ENCODE assay signal across 9 cellular contexts in genomic region chr9:69173891-69174644, GRCh38. TPM values are rescaled to one million over a fixed set of nuclear protein-coding genes. Genes with fewer than 3 reads are reported as not detected.
A peak's percentile ranks its signal among the peaks of the same experiment; 100 is the strongest.
DNase-seq lines count a peak whose midpoint lies in the region; TF ChIP-seq lines count a peak whose summit lies in the region.
"Had no signal": no experiment of that assay in that cellular context is flagged by ENCODE, and none has a peak within 500 bp of the region (broad histone marks: within the 10 kb centered on the region; RNA-seq: fewer than 3 reads in every experiment).

Gene TJP2 (plus strand): TSS chr9:69174277. CDS start chr9:69174373, 96 bp downstream.

- TF ChIP-seq POLR2A in esophagus squamous epithelium (IDR thresholded peaks at IDR 0.05) = peak in 1 of 4 donors; percentile 20

- POLR2A ChIA-PET in HEK293 (lab: Yijun Ruan, JAX) = interaction anchor here (0.6 to 1.2 kb wide), 4 partner anchors 13 to 53 kb away, joined by 3 to 5 read pairs (median 4); no protein-coding TSS in a partner anchor

- H3K36me3 ChIP-seq in HEK293 (ENCODE audit: control insufficient read depth in 2 of 2, insufficient read depth in 1 of 2, low read length in 2 of 2) (no peaks in the 10 kb centered on the region), esophagus squamous epithelium (no peaks in the 10 kb centered on the region), muscle layer of colon (ENCODE audit: insufficient read depth, low read length) (no peaks in the 10 kb centered on the region)

- CTCF ChIA-PET in HEK293 (lab: Yijun Ruan, JAX) = interaction anchor here (0.6 to 2.3 kb wide), 5 partner anchors 16 to 52 kb away, joined by 3 to 7 read pairs (median 3); no protein-coding TSS in a partner anchor

- intact Hi-C loops in esophagus squamous epithelium (cut with DNase I) = no loop called here

- peak within 1 kb of the TSS; percentile 15 for H3K9ac ChIP-seq in muscle layer of colon (ENCODE audit: low read length)

- H3K4me3 ChIP-seq in HEK293 (ENCODE audit: low read depth, low read length) (peak within 1 kb of the TSS; percentile 49), esophagus squamous epithelium (peak within 1 kb of the TSS; percentile 60 to 86 (median 62)), muscle layer of colon (ENCODE audit: low read depth in 1 of 2, low read length in 2 of 2) (peak within 1 kb of the TSS; percentile 73 to 86)

- DNase-seq in NCI-H1105 treated with DMSO at 0.1 percent for 48 hours (lab: John Stamatoyannopoulos, UW) = peak; percentile 28
- DNase-seq in NCI-H1105 (lab: John Stamatoyannopoulos, UW) = no peak
- peak; percentile 18 for DNase-seq in NCI-H1092 (lab: John Stamatoyannopoulos, UW)
- peak; percentile 47 for DNase-seq in activated T-cell treated with anti-CD3 and anti-CD28 coated beads for 48 hours (ENCODE audit: low read depth)
- no peak for DNase-seq in esophagus squamous epithelium (lab: John Stamatoyannopoulos, UW)
- DNase-seq in substantia nigra (lab: John Stamatoyannopoulos, UW) = peak in 47 of 49 donors; percentile 25 to 94 (median 75)

- peak within 1 kb of the TSS; percentile 63; the same call in 1 of the 2 replicates for H3K27ac ChIP-seq in HEK293 (ENCODE audit: extremely low read depth, low read depth, low read length)
- peak within 1 kb of the TSS; percentile 65 to 83 (median 79) for H3K27ac ChIP-seq in esophagus squamous epithelium
- H3K27ac ChIP-seq in muscle layer of colon (ENCODE audit: low read depth, low read length) = peak within 1 kb of the TSS; percentile 61
- peak within 1 kb of the TSS; percentile 86 for H3K27ac ChIP-seq in substantia nigra (ENCODE audit: low read depth, low read length, poor library complexity, severe bottlenecking)
- H3K27ac ChIP-seq: 22Rv1 had no signal

- H3K9me3 ChIP-seq in HEK293 (ENCODE audit: control insufficient read depth, insufficient read depth, low read depth, low read length) = no peaks in the 10 kb centered on the region
- H3K9me3 ChIP-seq in esophagus squamous epithelium = no peaks in the 10 kb centered on the region
- H3K9me3 ChIP-seq in muscle layer of colon (ENCODE audit: low read length) = no peaks in the 10 kb centered on the region

- H3K4me1 ChIP-seq in HEK293 (ENCODE audit: control insufficient read depth, insufficient read depth, low read length) (peaks cover 22% of the 10 kb centered on the region), esophagus squamous epithelium (peaks cover 19 to 68% (median 27%) of the 10 kb centered on the region in 3 donors), muscle layer of colon (ENCODE audit: insufficient read depth, low read length) (peaks cover 6% of the 10 kb centered on the region)

- TF ChIP-seq CTCF in HEK293 (tag by site-specific recombination; IDR thresholded peaks at IDR 0.05) = no peak
- TF ChIP-seq CTCF in esophagus squamous epithelium (IDR thresholded peaks at IDR 0.05) = no peak

- H3K27me3 ChIP-seq in esophagus squamous epithelium = no peaks in the 10 kb centered on the region
- H3K27me3 ChIP-seq in muscle layer of colon (ENCODE audit: control insufficient read depth in 1 of 2, insufficient read depth in 2 of 2, low read length in 2 of 2) = no peaks in the 10 kb centered on the region

- WGBS in esophagus squamous epithelium, 2 donors = 1% methylated on average over 20 of the region's 95 CpGs; no CpG with 5 or more reads in 1 of the 2 donors

TF ChIP-seq in HEK293, 187 proteins besides CTCF, POLR2A, EP300 and RAD21 (continues in another document):
- TF ChIP-seq ZNF391 (tag by site-specific recombination; IDR thresholded peaks at IDR 0.05; ENCODE audit: borderline replicate concordance, low read depth) = no peak
- TF ChIP-seq GLIS2 (tag by site-specific recombination; IDR thresholded peaks at IDR 0.05) = peak; percentile 71
- peak; percentile 53; the same call in 1 of the 2 replicates for TF ChIP-seq HOXC10 (CRISPR knock-in tag; IDR thresholded peaks at IDR 0.05)
- peak; percentile 18; the same call in 1 of the 2 replicates for TF ChIP-seq SP7 (tag by site-specific recombination; IDR thresholded peaks at IDR 0.05)
- TF ChIP-seq ZBTB10 (tag by site-specific recombination; IDR thresholded peaks at IDR 0.05) = peak; percentile 51
- TF ChIP-seq ZFHX2 (tag by site-specific recombination; conservative IDR thresholded peaks at IDR 0.05) = peak; percentile 82
- TF ChIP-seq SP3 (tag by site-specific recombination; IDR thresholded peaks at IDR 0.05) = peak; percentile 33
- TF ChIP-seq ELK4 (IDR thresholded peaks at IDR 0.05; ENCODE audit: borderline replicate concordance, low read depth, low read length) = no peak
- TF ChIP-seq ZNF449 (tag by site-specific recombination; IDR thresholded peaks at IDR 0.05) = peak; percentile 55; the same call in 1 of the 2 replicates
- peak; percentile 35; the same call in 1 of the 2 replicates for TF ChIP-seq KLF1 (tag by site-specific recombination; IDR thresholded peaks at IDR 0.05)
- peak; percentile 66; the same call in 1 of the 2 replicates for TF ChIP-seq MYNN (tag by site-specific recombination; IDR thresholded peaks at IDR 0.05; ENCODE audit: borderline replicate concordance)
- TF ChIP-seq ZNF560 (tag by site-specific recombination; IDR thresholded peaks at IDR 0.05; ENCODE audit: borderline replicate concordance) = no peak
- TF ChIP-seq ZNF174 (tag by site-specific recombination; IDR thresholded peaks at IDR 0.05) = no peak
- TF ChIP-seq GLIS1 (tag by site-specific recombination; IDR thresholded peaks at IDR 0.05) = 0 out of 2 replicates have a peak, but pooled peaks have one; percentile 7
- TF ChIP-seq KLF9 (tag by site-specific recombination; IDR thresholded peaks at IDR 0.05; ENCODE audit: low read depth) = peak; percentile 57
- no peak for TF ChIP-seq ZNF704 (tag by site-specific recombination; IDR thresholded peaks at IDR 0.05)
- TF ChIP-seq ZBTB26 (tag by site-specific recombination; optimal IDR thresholded peaks at IDR 0.05) = peak; percentile 86
- TF ChIP-seq ZIC2 (tag by site-specific recombination; IDR thresholded peaks at IDR 0.05) = peak; percentile 43; the same call in 1 of the 2 replicates
- 0 out of 2 replicates have a peak, but pooled peaks have one; percentile 25 for TF ChIP-seq ZEB2 (tag by site-specific recombination; IDR thresholded peaks at IDR 0.05)

RNA-seq across cellular contexts. Expression of gene TJP2, which starts in this region (rescaled TPM):
- 100 to 1,000 TPM; 101 to 301 (median 152) TPM for total RNA-seq in esophagus squamous epithelium

Comparison
In these comparisons a context has a peak if more than half of its experiments do, and no peak if none do; other contexts are left out.
1. DNase-seq: peak in NCI-H1105 treated with DMSO at 0.1 percent for 48 hours (single experiment), NCI-H1092 (single experiment), activated T-cell treated with anti-CD3 and anti-CD28 coated beads for 48 hours (single experiment) and substantia nigra (47 of 49); none in NCI-H1105 (single experiment) and esophagus squamous epithelium (single experiment).
2. Peak in every context shown above with its lines, with median percentiles within 50 percentile points of each other: H3K27ac ChIP-seq and H3K4me3 ChIP-seq.